ENCODE assay signal across 7 cellular contexts in the genomic region with DNA sequence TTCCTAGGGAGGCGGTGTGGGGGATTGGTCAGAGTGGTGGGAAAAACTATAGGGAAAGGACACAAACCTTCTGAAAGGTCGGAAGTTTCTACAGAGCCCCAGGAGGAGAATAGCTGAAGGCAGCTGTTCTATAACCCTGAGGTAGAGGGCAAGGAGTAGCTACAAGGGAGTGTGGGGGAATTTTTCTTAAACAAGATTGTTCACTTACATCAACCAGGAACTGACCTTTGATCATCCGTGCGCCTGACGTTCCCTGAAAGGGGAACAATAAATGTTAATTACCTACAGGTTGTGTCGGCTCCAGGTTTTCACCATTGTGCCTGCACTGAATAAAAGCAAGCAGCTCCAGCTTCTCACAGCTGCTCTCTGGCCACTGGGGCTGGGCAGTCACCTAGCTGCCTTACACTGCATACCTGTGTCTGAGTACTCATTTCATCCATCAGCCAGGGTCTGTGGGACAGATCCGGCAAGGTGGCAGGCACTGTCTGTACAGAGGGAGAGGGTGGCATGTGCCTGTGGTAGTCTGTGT. TPM values are rescaled to one million over a fixed set of nuclear protein-coding genes. Genes with fewer than 3 reads are reported as not detected.
A peak's percentile ranks its signal among the peaks of the same experiment; 100 is the strongest.
DNase-seq lines count a peak whose midpoint lies in the region; ATAC-seq, FAIRE-seq and TF ChIP-seq lines count a peak whose summit lies in the region.
"Not testable (repeated sequence)": the region's sequence is repeated elsewhere in the genome, so short reads cannot be mapped to it uniquely, and the experiment has no call there.

No MANE protein-coding gene starts in this region.

- not testable (repeated sequence) for H3K9me3 ChIP-seq in Caco-2; hepatocyte (ENCODE audit: low read depth); HepG2 (ENCODE audit: low read length); mucosa of rectum (ENCODE audit: control insufficient read depth in 2 of 2, low read length in 2 of 2); transverse colon

- not testable (repeated sequence) for H3K9ac ChIP-seq in HepG2 (ENCODE audit: insufficient read depth, low read depth, low read length); mucosa of rectum (ENCODE audit: low read depth in 1 of 2, low read length in 2 of 2)

- not testable (repeated sequence) for H3K9me3 Mint-ChIP-seq in Caco-2 (ENCODE audit: unreplicated experiment)

- not testable (repeated sequence) for TF ChIP-seq EP300 in HepG2 (IDR thresholded peaks at IDR 0.05; ENCODE audit: low read depth in 2 of 2, low read length in 2 of 2); HepG2 (CRISPR knock-in tag; IDR thresholded peaks at IDR 0.05; ENCODE audit: borderline replicate concordance); transverse colon (IDR thresholded peaks at IDR 0.05; ENCODE audit: low read depth)

- H3K36me3 ChIP-seq in Caco-2 (ENCODE audit: control insufficient read depth, insufficient read depth, low read length); bronchial epithelial cell (ENCODE audit: control insufficient read depth, insufficient read depth, low read length); hepatocyte (replicated peaks; ENCODE audit: insufficient read depth, low read depth); HepG2 (replicated peaks in 1 of 2; ENCODE audit: control insufficient read depth in 1 of 2, insufficient read depth in 2 of 2, low read length in 2 of 2); mucosa of rectum (ENCODE audit: control insufficient read depth in 2 of 2, insufficient read depth in 2 of 2, low read length in 2 of 2); transverse colon: not testable (repeated sequence)

- DNase-seq in Caco-2 (peak; percentile 38 to 73), HT-29 (ENCODE audit: low spot score) (peak; percentile 6), hepatocyte (ENCODE audit: low spot score) (peak; percentile 53), transverse colon (peak; percentile 67)
- not testable (repeated sequence) for DNase-seq in bronchial epithelial cell (ENCODE audit: low read depth); HepG2 (ENCODE audit: low spot score)

- in situ Hi-C loops in HepG2 (cut with HindIII; ENCODE audit: extremely low pct_ligation_motif_present, low pct_unique_long_range_greater_than_20kb): not testable (repeated sequence)
- in situ Hi-C loops in transverse colon (cut with MboI; ENCODE audit: low pct_ligation_motif_present in 1 of 4, low pct_unique_long_range_greater_than_20kb in 1 of 4, low sequenced_read_pairs in 3 of 4): loop anchor here in 1 of 4 donors (25.0 kb wide), 1 partner anchor 1079 kb away; a partner anchor contains a TSS

- not testable (repeated sequence) for H3K4me1 Mint-ChIP-seq in Caco-2 (ENCODE audit: low read depth, unreplicated experiment)

- H3K27me3 Mint-ChIP-seq in Caco-2 (ENCODE audit: insufficient read depth, unreplicated experiment): not testable (repeated sequence)

- not testable (repeated sequence) for H3K9me2 ChIP-seq in hepatocyte (replicated peaks; ENCODE audit: insufficient read depth)

- H3K27ac ChIP-seq in hepatocyte (peak overlapping the region; percentile 63), mucosa of rectum (ENCODE audit: low read depth in 2 of 2, low read length in 2 of 2) (peak overlapping the region; percentile 16 to 58), transverse colon (peak overlapping the region; percentile 29 to 59 (median 44))
- H3K27ac ChIP-seq in HepG2 (ENCODE audit: extremely low read length, insufficient read depth, low read length): not testable (repeated sequence)

- H4K20me1 ChIP-seq in hepatocyte (ENCODE audit: insufficient read depth, poor library complexity, severe bottlenecking); HepG2 (ENCODE audit: insufficient read depth, low read length): not testable (repeated sequence)

- POLR2A ChIA-PET in Caco-2 (lab: Charles Lee); HepG2 (lab: Yijun Ruan, JAX): not testable (repeated sequence)

- TF ChIP-seq RAD21 in HepG2 (CRISPR knock-in tag; IDR thresholded peaks at IDR 0.05): not testable (repeated sequence)

- not testable (repeated sequence) for H3K27me3 ChIP-seq in Caco-2 (replicated peaks; ENCODE audit: control insufficient read depth, insufficient read depth, low read length); bronchial epithelial cell (ENCODE audit: control insufficient read depth, insufficient read depth, low read length); hepatocyte; mucosa of rectum (ENCODE audit: control insufficient read depth in 2 of 2, insufficient read depth in 2 of 2, low read length in 2 of 2); transverse colon
- peaks cover 0 to 13% of the 10 kb centered on the region in 2 experiments; a peak in 2 of 5 replicates for H3K27me3 ChIP-seq in HepG2 (ENCODE audit: control insufficient read depth in 1 of 2, insufficient read depth in 2 of 2, low read length in 2 of 2)

- 50% methylated on average over 6 of the region's 7 CpGs for WGBS in hepatocyte (ENCODE audit: low lambda C conversion rate, missing lambda C conversion rate)
- WGBS in HepG2 (ENCODE audit: low lambda C conversion rate): 26% methylated on average over 6 of the region's 7 CpGs
- WGBS in transverse colon (ENCODE audit: low coverage in 1 of 2), 2 donors: 64% methylated on average over 2 of the region's 7 CpGs; no CpG with 5 or more reads in 1 of the 2 donors

- not testable (repeated sequence) for H3K36me3 Mint-ChIP-seq in Caco-2 (ENCODE audit: insufficient read depth, unreplicated experiment)

- TF ChIP-seq POLR2A in HepG2 (IDR thresholded peaks at IDR 0.05; ENCODE audit: insufficient read depth in 1 of 2, low read depth in 2 of 2, low read length in 2 of 2); transverse colon (IDR thresholded peaks at IDR 0.05): not testable (repeated sequence)

- BruUV-seq in Caco-2 (replicated peaks; lab: Mats Ljungman, UMichigan); HepG2 (replicated peaks; lab: Mats Ljungman, UMichigan): not testable (repeated sequence)

- H3K79me2 ChIP-seq in hepatocyte; HepG2 (ENCODE audit: insufficient read depth, low read length): not testable (repeated sequence)

- FAIRE-seq in bronchial epithelial cell (lab: Jason Lieb, UNC) (peak; percentile 68), HepG2 (lab: Jason Lieb, UNC) (peak; percentile 56)

- H3K27ac Mint-ChIP-seq in Caco-2 (ENCODE audit: unreplicated experiment): not testable (repeated sequence)

- H2AFZ ChIP-seq in hepatocyte; HepG2 (ENCODE audit: low read length): not testable (repeated sequence)

- not testable (repeated sequence) for TF ChIP-seq CTCF in Caco-2 (IDR thresholded peaks at IDR 0.05; ENCODE audit: insufficient read depth in 1 of 2, low read depth in 1 of 2, low read length in 1 of 2, severe bottlenecking in 1 of 2, unreplicated experiment in 1 of 2); bronchial epithelial cell (IDR thresholded peaks at IDR 0.05; ENCODE audit: insufficient read depth, low read length, severe bottlenecking); hepatocyte (IDR thresholded peaks at IDR 0.05; ENCODE audit: poor library complexity); HepG2 (CRISPR knock-in tag; IDR thresholded peaks at IDR 0.05); transverse colon (IDR thresholded peaks at IDR 0.05)

- not testable (repeated sequence) for H3K4me3 Mint-ChIP-seq in Caco-2 (ENCODE audit: unreplicated experiment)

- H3K4me2 ChIP-seq in hepatocyte; HepG2 (ENCODE audit: low read depth, low read length): not testable (repeated sequence)

- CTCF ChIA-PET in Caco-2 (lab: Charles Lee); HepG2 (lab: Yijun Ruan, JAX; ENCODE audit: low intra/inter-chr PET ratio, low total read pairs): not testable (repeated sequence)

- ATAC-seq in HepG2: not testable (repeated sequence)

- H3K4me1 ChIP-seq in Caco-2; hepatocyte (ENCODE audit: insufficient read depth); HepG2 (ENCODE audit: insufficient read depth, low read length); mucosa of rectum (ENCODE audit: control insufficient read depth in 2 of 2, insufficient read depth in 2 of 2, low read length in 2 of 2); transverse colon: not testable (repeated sequence)

- H3K4me3 ChIP-seq in Caco-2 (ENCODE audit: low read depth, low read length); bronchial epithelial cell (ENCODE audit: low read depth, low read length); hepatocyte; HepG2 (replicated peaks in 1 of 3; ENCODE audit: insufficient read depth in 1 of 3, low read depth in 2 of 3, low read length in 3 of 3); mucosa of rectum (ENCODE audit: low read length in 2 of 2); transverse colon: not testable (repeated sequence)

- intact Hi-C loops in Caco-2 (cut with micrococcal nuclease; ENCODE audit: unreplicated experiment); HepG2 (cut with micrococcal nuclease; ENCODE audit: unreplicated experiment); transverse colon (cut with DNase I; ENCODE audit: low total_unique reads): not testable (repeated sequence)

RNA-seq across cellular contexts. Expression of a gene that starts 59.3 kb away (rescaled TPM):
- total RNA-seq in Caco-2 (2022) (105 and 120 TPM in 2 replicates), bronchial epithelial cell (145 and 173 TPM in 2 replicates), hepatocyte (49.1 and 52.4 TPM in 2 replicates), HepG2 (2016; rRNA removed; fragmentation: Illumina TruSeq; extraction: Trizol) (142 and 153 TPM in 2 replicates), transverse colon (100 to 1,000 TPM in 1 of 4 donors, 10 to 100 TPM in 3; 52.1 to 367 (median 83.7) TPM)
- total RNA-seq in HT-29 (2014; rRNA removed; shearing (Covaris generic)): 170 and 172 TPM in 2 replicates
- polyA plus RNA-seq in hepatocyte (56.4 and 80.9 TPM in 2 replicates), HepG2 (2011; rRNA removed) (158 and 167 TPM in 2 replicates)
- 85.2 and 85.6 TPM in 2 replicates for total RNA-seq in HepG2 (2016; cell fraction: cytosol; rRNA removed; fragmentation: Illumina TruSeq; extraction: Trizol; ENCODE audit: low read depth)
- total RNA-seq in HepG2 (2016; cell fraction: insoluble cytoplasmic fraction; rRNA removed; fragmentation: Illumina TruSeq; extraction: Trizol): 148 and 152 TPM in 2 replicates
- 114 and 119 TPM in 2 replicates for total RNA-seq in HepG2 (2016; cell fraction: membrane; rRNA removed; fragmentation: Illumina TruSeq; extraction: Trizol)
- total RNA-seq in HepG2 (2016; cell fraction: nucleus; rRNA removed; fragmentation: Illumina TruSeq; extraction: Trizol): 83.0 and 87.0 TPM in 2 replicates
- polyA plus RNA-seq in HepG2 (2011; cell fraction: cytosol; rRNA removed): 161 and 264 TPM in 2 replicates
- polyA plus RNA-seq in HepG2 (2011; cell fraction: nucleus; rRNA removed): 321 and 379 TPM in 2 replicates
- 91.4 and 129 TPM in 2 replicates for polyA plus RNA-seq in HepG2 (2012)
- 122 and 142 TPM in 2 replicates for polyA plus RNA-seq in HepG2 (2016; cell fraction: cytosol; fragmentation: Illumina TruSeq; extraction: Trizol; ENCODE audit: low read depth)
- 167 and 186 TPM in 2 replicates for polyA plus RNA-seq in HepG2 (2016; cell fraction: insoluble cytoplasmic fraction; fragmentation: Illumina TruSeq; extraction: Trizol; ENCODE audit: low read depth)
- polyA plus RNA-seq in HepG2 (2016; cell fraction: membrane; fragmentation: Illumina TruSeq; extraction: Trizol; ENCODE audit: low read depth): 126 and 131 TPM in 2 replicates
- polyA plus RNA-seq in HepG2 (2016; cell fraction: nucleus; fragmentation: Illumina TruSeq; extraction: Trizol; ENCODE audit: insufficient read depth, low read depth): 177 and 185 TPM in 2 replicates
- 143 and 197 TPM in 2 replicates for polyA minus RNA-seq in HepG2 (2011; rRNA and poly(A)+ RNA removed; ENCODE audit: low replicate concordance)
- 41.3 and 41.8 TPM in 2 replicates for polyA minus RNA-seq in HepG2 (2011; cell fraction: cytosol; rRNA and poly(A)+ RNA removed)
- polyA minus RNA-seq in HepG2 (2011; cell fraction: nucleus; rRNA and poly(A)+ RNA removed): 91.3 and 103 TPM in 2 replicates
